ENCODE assay signal across 33 cellular contexts in genomic region chr9:11663913-11664312, GRCh38.
"Had no signal": no experiment of that assay in that cellular context is flagged by ENCODE, and none has a peak within 500 bp of the region (broad histone marks: within the 10 kb centered on the region; RNA-seq: fewer than 3 reads in every experiment).

No MANE protein-coding gene starts in this region.

- H3K27ac ChIP-seq: adrenal gland, ascending aorta, body of pancreas, brain microvascular endothelial cell, breast epithelium, cardiac muscle cell had no signal

- FAIRE-seq: astrocyte, bronchial epithelial cell had no signal

- DNase-seq: activated effector memory CD4-positive, alpha-beta T cell treated with anti-CD3 and anti-CD28 coated beads, Interleukin-2, amount 50 U/mL, for 16 hours; activated effector memory CD4-positive, alpha-beta T cell treated with Interleukin-2 at 50 U/mL for 16 hours; activated gamma-delta T cell; activated gamma-delta T cell treated with Interleukin-2 at 50 U/mL for 16 hours; activated naive CD4-positive, alpha-beta T cell; activated naive CD4-positive, alpha-beta T cell treated with anti-CD3 and anti-CD28 coated beads for 36 hours; activated naive CD4-positive, alpha-beta T cell treated with anti-CD3 and anti-CD28 coated beads, Interleukin-2, amount 10 ng/mL, durations not matched to agents 7 days and 5 days; activated naive CD4-positive, alpha-beta T cell treated with anti-CD3 and anti-CD28 coated beads, Interleukin-2, amount 50 U/mL, for 16 hours; activated naive CD4-positive, alpha-beta T cell treated with Interleukin-2 at 50 U/mL for 16 hours; activated naive CD8-positive, alpha-beta T cell treated with anti-CD3 and anti-CD28 coated beads for 36 hours; activated naive CD8-positive, alpha-beta T cell treated with anti-CD3 and anti-CD28 coated beads, Interleukin-2, amount 10 ng/mL, durations not matched to agents 7 days and 5 days; activated naive CD8-positive, alpha-beta T cell treated with anti-CD3 and anti-CD28 coated beads, Interleukin-2, amount 50 U/mL, for 24 hours; activated T-cell treated with anti-CD3 and anti-CD28 coated beads, Interleukin-2, amount 50 U/mL, for 24 hours; activated T-cell treated with anti-CD3 and anti-CD28 coated beads, Interleukin-2, amount 50 U/mL, for 4 hours; activated T-cell treated with anti-CD3 and anti-CD28 coated beads, Interleukin-2, amount 50 U/mL, for 48 hours; activated T-cell treated with anti-CD3 and anti-CD28 coated beads, Interleukin-2, amount 50 U/mL, for 72 hours; adrenal gland; amniotic stem cell; amygdala; anterior cingulate cortex; aorta; body of pancreas; brain microvascular endothelial cell; caudate nucleus; central memory CD4-positive, alpha-beta T cell; cerebellar nuclear complex had no signal

- H3K4me1 ChIP-seq: adrenal gland, ascending aorta, body of pancreas, breast epithelium had no signal

- H3K36me3 ChIP-seq: adrenal gland, ascending aorta, brain microvascular endothelial cell, breast epithelium, cardiac muscle cell had no signal

- ATAC-seq: activated naive CD4-positive, alpha-beta T cell treated with anti-CD3 and anti-CD28 coated beads, Interleukin-2, amount 50 U/mL, for 72 hours; activated naive CD8-positive, alpha-beta T cell treated with anti-CD3 and anti-CD28 coated beads, Interleukin-2, amount 50 U/mL, for 24 hours; activated T-cell treated with anti-CD3 and anti-CD28 coated beads, Interleukin-2, amount 50 U/mL, for 4 hours; activated T-cell treated with anti-CD3 and anti-CD28 coated beads, Interleukin-2, amount 50 U/mL, for 72 hours; activated T-helper 17 cell treated with anti-CD3 and anti-CD28 coated beads, Interleukin-2, amount 50 U/mL, for 72 hours; body of pancreas had no signal

- H3K27me3 ChIP-seq: adrenal gland, ascending aorta, body of pancreas, brain microvascular endothelial cell, breast epithelium, cardiac muscle cell had no signal

- H3K9me3 ChIP-seq: adrenal gland, ascending aorta, body of pancreas had no signal

- H3K4me3 ChIP-seq: adrenal gland, ascending aorta, body of pancreas, breast epithelium, cardiac muscle cell had no signal
